8 cellular contexts compared by ENCODE assay signal in the genomic region with DNA sequence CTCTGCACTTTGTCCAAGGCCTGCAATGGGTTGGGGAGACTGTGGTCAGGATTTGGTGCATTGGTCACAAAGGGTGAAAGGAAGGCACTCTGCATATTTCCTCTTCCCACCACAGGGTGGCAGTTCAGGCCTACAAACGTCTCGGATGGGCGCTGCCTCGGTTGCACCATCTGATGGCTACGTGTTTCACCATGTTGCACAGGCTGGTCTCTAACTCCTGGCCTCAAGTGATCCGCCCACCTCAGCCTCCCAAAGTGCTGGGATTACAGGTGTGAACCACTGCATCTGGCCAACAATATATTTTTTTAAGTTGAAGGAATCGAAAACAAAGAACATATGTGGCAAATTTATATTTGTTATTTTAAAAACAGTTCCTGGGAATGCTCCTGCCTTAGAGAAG. TPM values are rescaled to one million over a fixed set of nuclear protein-coding genes. Genes with fewer than 3 reads are reported as not detected.
A peak's percentile ranks its signal among the peaks of the same experiment; 100 is the strongest.
DNase-seq lines count a peak whose midpoint lies in the region; ATAC-seq and TF ChIP-seq lines count a peak whose summit lies in the region.

No MANE protein-coding gene starts in this region.

- no peak overlapping the region for H3K27ac ChIP-seq in SK-N-SH (ENCODE audit: low read depth in 2 of 2, low read length in 1 of 2)

- H3K9me2 ChIP-seq in SK-N-SH, result no peaks in the 10 kb centered on the region

- H3K9me3 ChIP-seq in SK-N-SH (no peaks in the 10 kb centered on the region), adipocyte (ENCODE audit: control insufficient read depth, low read length) (no peaks in the 10 kb centered on the region)

- peaks cover 7% of the 10 kb centered on the region for H3F3A ChIP-seq in SK-N-SH (replicated peaks; ENCODE audit: insufficient read depth)

- H3K79me2 ChIP-seq in SK-N-SH (ENCODE audit: insufficient read depth), result no peaks in the 10 kb centered on the region

- ATAC-seq in left ventricle myocardium superior, result peak; percentile 91
- no peak for ATAC-seq in GM21717 (IDR thresholded peaks at IDR 0.05; ENCODE audit: unreplicated experiment)

- H3K4me1 ChIP-seq in SK-N-SH (ENCODE audit: control insufficient read depth in 1 of 2, insufficient read depth in 2 of 2, low read depth in 1 of 2, low read length in 1 of 2) (no peaks in the 10 kb centered on the region), adipocyte (ENCODE audit: control insufficient read depth, insufficient read depth, low read length) (no peaks in the 10 kb centered on the region)

- no peaks in the 10 kb centered on the region for H4K20me1 ChIP-seq in SK-N-SH (ENCODE audit: insufficient read depth)

- peak; percentile 49 for DNase-seq in NK-92 treated with Interleukin-12 subunit alpha and Interleukin-12 subunit beta, amount 100 ng/mL, for 24 hours (lab: John Stamatoyannopoulos, UW)
- no peak for DNase-seq in NK-92 (lab: John Stamatoyannopoulos, UW; ENCODE audit: unreplicated experiment)
- peak; percentile 66 for DNase-seq in M059J (ENCODE audit: low read depth)
- DNase-seq in SK-N-SH, result peak; percentile 79
- DNase-seq in adipocyte (ENCODE audit: low read depth), result peak; percentile 94
- peak; percentile 78 for DNase-seq in left ventricle myocardium superior
- peak; percentile 56 for DNase-seq in renal cortical epithelial cell (ENCODE audit: low read depth)

- H3K4me3 ChIP-seq in SK-N-SH (ENCODE audit: low read depth in 2 of 2, low read length in 1 of 2) (peak overlapping the region in 1 of 2 experiments; percentile 9; a peak in 1 of 4 replicates), adipocyte (ENCODE audit: low read length) (no peak overlapping the region)

- H3K9ac ChIP-seq in SK-N-SH (no peak overlapping the region), adipocyte (ENCODE audit: low read length) (peak overlapping the region; percentile 49)

- CTCF ChIA-PET in SK-N-SH (lab: Yijun Ruan, JAX), result interaction anchor here (1.3 to 5.7 kb wide), 3 partner anchors 59 to 191 kb away, joined by 4 to 59 read pairs (median 17); no protein-coding TSS in a partner anchor

- POLR2A ChIA-PET in SK-N-SH (lab: Yijun Ruan, JAX), result no interaction called here

- peak; percentile 84 for TF ChIP-seq CTCF in SK-N-SH (IDR thresholded peaks at IDR 0.05)

- H2AFZ ChIP-seq in SK-N-SH (ENCODE audit: low read depth), result 0 out of 2 replicates have a peak overlapping the region, but pooled peaks have one; percentile 21

- H3K27me3 ChIP-seq in SK-N-SH (ENCODE audit: insufficient read depth) (no peaks in the 10 kb centered on the region), adipocyte (replicated peaks; ENCODE audit: control insufficient read depth, insufficient read depth, low read length) (peaks cover 4% of the 10 kb centered on the region)

- H3K36me3 ChIP-seq in SK-N-SH (replicated peaks in 1 of 2; ENCODE audit: control insufficient read depth in 1 of 2, insufficient read depth in 2 of 2, low read length in 1 of 2) (no peaks in the 10 kb centered on the region), adipocyte (ENCODE audit: control insufficient read depth, insufficient read depth, low read length, severe bottlenecking) (no peaks in the 10 kb centered on the region)

- TF ChIP-seq EP300 in SK-N-SH (IDR thresholded peaks at IDR 0.05; ENCODE audit: borderline replicate concordance in 1 of 2, low read depth in 1 of 2, low read length in 1 of 2), result no peak

- WGBS in SK-N-SH (ENCODE audit: low lambda C conversion rate), result 15% methylated on average over 6 of the region's 7 CpGs

- peak; percentile 91 for TF ChIP-seq RAD21 in SK-N-SH (IDR thresholded peaks at IDR 0.05; ENCODE audit: low read length)

- H3K4me2 ChIP-seq in SK-N-SH, result no peak overlapping the region

- intact Hi-C loops in left ventricle myocardium superior (cut with micrococcal nuclease), result loop anchor here (5.0 kb wide), 1 partner anchor 61 kb away; no protein-coding TSS in a partner anchor

TF ChIP-seq in SK-N-SH, 30 proteins besides CTCF, POLR2A, EP300 and RAD21:
- TF ChIP-seq NFIC (IDR thresholded peaks at IDR 0.05; ENCODE audit: borderline replicate concordance) (no peak), USF1 (IDR thresholded peaks at IDR 0.05; ENCODE audit: borderline replicate concordance, low read depth) (no peak), FOXM1 (IDR thresholded peaks at IDR 0.05; ENCODE audit: low read depth) (no peak), MAX (IDR thresholded peaks at IDR 0.05; ENCODE audit: low read depth) (no peak), SMC3 (IDR thresholded peaks at IDR 0.05; ENCODE audit: low read depth, low read length) (peak; percentile 86)

RNA-seq across cellular contexts. Expression of gene TMBIM6, which starts 35.1 kb away (rescaled TPM):
- total RNA-seq in M059J (2014; rRNA removed; shearing (Covaris generic)), result 585 and 680 TPM in 2 replicates
- 290 and 360 TPM in 2 replicates for polyA plus RNA-seq in SK-N-SH (2012; rRNA removed)
- 355 TPM in 2 replicates for polyA plus RNA-seq in SK-N-SH (2012; cell fraction: cytosol; rRNA removed)
- 242 and 304 TPM in 2 replicates for polyA plus RNA-seq in SK-N-SH (2012; cell fraction: nucleus; rRNA removed)
- 255 TPM for total RNA-seq in left ventricle myocardium superior
- total RNA-seq in renal cortical epithelial cell, result 496 and 679 TPM in 2 replicates

RNA-seq across cellular contexts. Expression of gene NCKAP5L, which starts 51.8 kb away (rescaled TPM):
- 9.0 and 17.6 TPM in 2 replicates for total RNA-seq in M059J (2014; rRNA removed; shearing (Covaris generic))
- polyA plus RNA-seq in SK-N-SH (2012; rRNA removed), result 8.7 and 8.9 TPM in 2 replicates
- 2.3 and 4.2 TPM in 2 replicates for polyA plus RNA-seq in SK-N-SH (2012; cell fraction: cytosol; rRNA removed)
- polyA plus RNA-seq in SK-N-SH (2012; cell fraction: nucleus; rRNA removed), result 31.2 and 32.9 TPM in 2 replicates
- total RNA-seq in left ventricle myocardium superior, result 32.3 TPM
- total RNA-seq in renal cortical epithelial cell, result 6.6 and 25.4 TPM in 2 replicates
